Comparison of ENCODE assay signal across 20 cellular contexts in the genomic region with DNA sequence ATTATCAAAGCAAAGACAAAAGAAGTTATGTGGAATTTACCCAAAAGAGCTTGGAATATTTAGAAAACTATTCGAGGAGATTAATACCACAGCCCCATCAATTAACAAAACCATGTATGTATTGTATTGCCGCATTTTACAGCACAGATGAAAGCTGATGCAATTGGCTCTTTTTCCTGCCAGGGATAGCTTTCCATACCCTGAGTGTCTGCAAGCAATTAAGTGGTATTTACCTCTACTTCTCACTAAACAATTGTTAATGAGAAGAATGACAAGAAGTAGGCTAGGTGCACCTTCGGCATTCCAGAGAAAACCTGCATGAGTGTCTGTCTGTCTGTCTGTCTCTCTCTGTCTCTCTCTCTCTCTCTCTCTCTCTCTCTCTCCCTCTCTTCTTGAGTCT.
DNase-seq lines count a peak whose midpoint lies in the region; ATAC-seq, FAIRE-seq and TF ChIP-seq lines count a peak whose summit lies in the region.
"Had no signal": no experiment of that assay in that cellular context is flagged by ENCODE, and none has a peak within 500 bp of the region (broad histone marks: within the 10 kb centered on the region; RNA-seq: fewer than 3 reads in every experiment).

No MANE protein-coding gene starts in this region.

- TF ChIP-seq EP300 in H1 (IDR thresholded peaks at IDR 0.05; ENCODE audit: borderline replicate concordance in 1 of 2, low read depth in 2 of 2, low read length in 2 of 2), result no peak

- H4K20me1 ChIP-seq in H1 (replicated peaks in 1 of 2; ENCODE audit: control insufficient read depth in 1 of 2, insufficient read depth in 2 of 2, low read length in 2 of 2), result no peaks in the 10 kb centered on the region

- H3K4me2 ChIP-seq in H1 (ENCODE audit: insufficient read depth in 1 of 2, low read depth in 2 of 2, low read length in 2 of 2), result 0 out of 4 replicates have a peak overlapping the region, but pooled peaks of 1 of the 2 experiments have one; percentile 15
- H3K4me2 ChIP-seq: A549, KMS-11 had no signal

- 77% methylated on average over 3 of the region's 3 CpGs; no CpG with 5 or more reads in 1 of the 2 experiments for WGBS in H1 (ENCODE audit: extremely low coverage in 1 of 2, insufficient coverage in 1 of 2, insufficient read length in 1 of 2, insufficient replicate concordance in 2 of 2, low coverage in 1 of 2, low lambda C conversion rate in 2 of 2, missing lambda C conversion rate in 1 of 2), 2 experiments
- WGBS in pancreas, 2 donors, result 86 to 87% methylated on average over 3 of the region's 3 CpGs

- no peak for FAIRE-seq in H1 (lab: Jason Lieb, UNC)
- no peak for FAIRE-seq in pancreas (lab: Jason Lieb, UNC)
- FAIRE-seq: A549, G401.6, GM12891, GM19239, H54 had no signal

- H3K9me3 ChIP-seq in HEK293 (ENCODE audit: control insufficient read depth, insufficient read depth, low read depth, low read length), result no peaks in the 10 kb centered on the region
- H3K9me3 ChIP-seq in H1 (ENCODE audit: insufficient read depth in 2 of 2, low read depth in 1 of 2, low read length in 1 of 2), result no peaks in the 10 kb centered on the region; a peak in 1 of 4 replicates
- H3K9me3 ChIP-seq in pancreas, result no peaks in the 10 kb centered on the region
- H3K9me3 ChIP-seq in CD8-positive, alpha-beta T cell (ENCODE audit: low read length), result no peaks in the 10 kb centered on the region
- H3K9me3 ChIP-seq: A549 had no signal

- H4K8ac ChIP-seq in H1 (ENCODE audit: extremely low read depth, insufficient read depth, low read length), result no peak overlapping the region

- H3K27me3 ChIP-seq in H1 (replicated peaks in 1 of 4; ENCODE audit: control insufficient read depth in 3 of 4, extremely low read depth in 1 of 4, insufficient read depth in 3 of 4, low read length in 3 of 4), result no peaks in the 10 kb centered on the region
- no peaks in the 10 kb centered on the region for H3K27me3 ChIP-seq in pancreas
- no peaks in the 10 kb centered on the region for H3K27me3 ChIP-seq in CD8-positive, alpha-beta T cell (ENCODE audit: insufficient read depth, low read length)

- peak overlapping the region; percentile 56; the same call in 1 of the 2 replicates for H2AFZ ChIP-seq in H1 (ENCODE audit: low read length)

- H2BK20ac ChIP-seq in H1 (ENCODE audit: low read length), result no peak overlapping the region

- no peaks in the 10 kb centered on the region for H3K27me3 Mint-ChIP-seq in progenitor cell of endocrine pancreas
- peaks cover 3% of the 10 kb centered on the region for H3K27me3 Mint-ChIP-seq in CD8-positive, alpha-beta T cell (ENCODE audit: low read depth)

- no peaks in the 10 kb centered on the region for H3K36me3 ChIP-seq in HEK293 (ENCODE audit: control insufficient read depth in 2 of 2, insufficient read depth in 1 of 2, low read length in 2 of 2)
- H3K36me3 ChIP-seq in H1 (ENCODE audit: control insufficient read depth in 2 of 4, insufficient read depth in 4 of 4, low read length in 3 of 4), result no peaks in the 10 kb centered on the region
- no peaks in the 10 kb centered on the region for H3K36me3 ChIP-seq in pancreas
- no peaks in the 10 kb centered on the region for H3K36me3 ChIP-seq in CD8-positive, alpha-beta T cell (ENCODE audit: insufficient read depth, low read length)

- CTCF ChIA-PET in HEK293 (lab: Yijun Ruan, JAX), result no interaction called here
- CTCF ChIA-PET in H1 (lab: Charles Lee; ENCODE audit: partially characterized antibody), result interaction anchor here (0.6 to 1.1 kb wide), 5 partner anchors 93 to 712 kb away, joined by 3 to 4 read pairs (median 3); no protein-coding TSS in a partner anchor
- CTCF ChIA-PET in CD8-positive, alpha-beta T cell (lab: Charles Lee), result no interaction called here

- no peak overlapping the region for H2BK120ac ChIP-seq in H1 (replicated peaks; ENCODE audit: low read depth, low read length)

- H3K27ac ChIP-seq in HEK293 (ENCODE audit: extremely low read depth, low read depth, low read length) (no peak overlapping the region), H1 (ENCODE audit: low read depth, low read length) (no peak overlapping the region), pancreas (no peak overlapping the region)
- H3K27ac ChIP-seq in CD8-positive, alpha-beta T cell (ENCODE audit: low read depth, low read length), result no peak overlapping the region
- H3K27ac ChIP-seq: 22Rv1, A549, KMS-11 had no signal

- H4K91ac ChIP-seq in H1 (replicated peaks; ENCODE audit: insufficient read length, low read length), result no peak overlapping the region

- H3K36me3 Mint-ChIP-seq in progenitor cell of endocrine pancreas (ENCODE audit: insufficient read depth), result peaks cover 4% of the 10 kb centered on the region
- no peaks in the 10 kb centered on the region for H3K36me3 Mint-ChIP-seq in CD8-positive, alpha-beta T cell
- H3K36me3 Mint-ChIP-seq: CD14-positive monocyte; CD4-positive, alpha-beta memory T cell had no signal

- H3K4me1 Mint-ChIP-seq in progenitor cell of endocrine pancreas (ENCODE audit: low read depth), result peaks cover 4% of the 10 kb centered on the region
- no peaks in the 10 kb centered on the region for H3K4me1 Mint-ChIP-seq in CD8-positive, alpha-beta T cell (ENCODE audit: low read depth)
- H3K4me1 Mint-ChIP-seq: CD14-positive monocyte; CD4-positive, alpha-beta memory T cell had no signal

- H3K4me3 Mint-ChIP-seq in progenitor cell of endocrine pancreas (ENCODE audit: low read depth), result no peak overlapping the region
- no peak overlapping the region for H3K4me3 Mint-ChIP-seq in CD8-positive, alpha-beta T cell
- H3K4me3 Mint-ChIP-seq: CD14-positive monocyte; CD4-positive, alpha-beta memory T cell had no signal

- no peaks in the 10 kb centered on the region for H3K79me2 ChIP-seq in H1 (ENCODE audit: control insufficient read depth in 1 of 2, insufficient read depth in 2 of 2, low read length in 2 of 2)

- no peak for TF ChIP-seq RAD21 in H1 (IDR thresholded peaks at IDR 0.05 in 1 of 2, conservative IDR thresholded peaks at IDR 0.05 in 1 of 2; ENCODE audit: low read depth in 2 of 2, low read length in 2 of 2)

- H3K4ac ChIP-seq in H1 (replicated peaks; ENCODE audit: insufficient read length, low read depth, low read length), result no peak overlapping the region

- no peak for TF ChIP-seq POLR2A in H1 (IDR thresholded peaks at IDR 0.05; ENCODE audit: control extremely low read depth in 1 of 2, low read depth in 2 of 2, low read length in 2 of 2)

- H4K5ac ChIP-seq in H1 (ENCODE audit: insufficient read length, low read depth, low read length), result no peak overlapping the region

- H3K79me1 ChIP-seq in H1 (ENCODE audit: low read depth, low read length), result no peaks in the 10 kb centered on the region

- H3K9ac ChIP-seq in H1 (replicated peaks in 1 of 4; ENCODE audit: extremely low read depth in 1 of 4, low read depth in 3 of 4, low read length in 3 of 4), result no peak overlapping the region
- H3K9ac ChIP-seq: KMS-11 had no signal

- H2BK15ac ChIP-seq in H1 (ENCODE audit: low read length), result no peak overlapping the region

- H2AK5ac ChIP-seq in H1 (ENCODE audit: low read depth, low read length), result no peak overlapping the region

- no peak overlapping the region for H3K23ac ChIP-seq in H1 (ENCODE audit: insufficient read length)

- intact Hi-C loops in pancreas (cut with DNase I), result no loop called here
- intact Hi-C loops in CD8-positive, alpha-beta T cell (cut with DNase I, micrococcal nuclease), result no loop called here

- H2BK12ac ChIP-seq in H1 (ENCODE audit: low read depth, low read length), result no peak overlapping the region

- ATAC-seq in pancreas, result no peak
- ATAC-seq in CD8-positive, alpha-beta T cell, result no peak
- ATAC-seq: A549, HCT116 had no signal

- H3K27ac Mint-ChIP-seq in progenitor cell of endocrine pancreas, result peak overlapping the region; percentile 18
- no peak overlapping the region for H3K27ac Mint-ChIP-seq in CD8-positive, alpha-beta T cell
- H3K27ac Mint-ChIP-seq: CD14-positive monocyte; CD4-positive, alpha-beta memory T cell had no signal

- H3K56ac ChIP-seq in H1 (replicated peaks; ENCODE audit: insufficient read length, low read depth, low read length), result no peak overlapping the region

- POLR2A ChIA-PET in HEK293 (lab: Yijun Ruan, JAX), result no interaction called here
- POLR2A ChIA-PET in H1 (lab: Charles Lee; ENCODE audit: partially characterized antibody), result interaction anchor here (0.7 kb wide), 1 partner anchor 33 kb away, joined by 5 read pairs; no protein-coding TSS in a partner anchor
- POLR2A ChIA-PET in CD8-positive, alpha-beta T cell (lab: Charles Lee), result no interaction called here

- H3K14ac ChIP-seq in H1 (ENCODE audit: insufficient read length), result no peak overlapping the region

- no peak for TF ChIP-seq CTCF in HEK293 (tag by site-specific recombination; IDR thresholded peaks at IDR 0.05)
- TF ChIP-seq CTCF in H1 (IDR thresholded peaks at IDR 0.05; ENCODE audit: control extremely low read depth in 1 of 3, insufficient read depth in 1 of 3, low read depth in 1 of 3, low read length in 3 of 3), result no peak
- no peak for TF ChIP-seq CTCF in progenitor cell of endocrine pancreas (IDR thresholded peaks at IDR 0.05; ENCODE audit: unreplicated experiment)
- TF ChIP-seq CTCF in pancreas (IDR thresholded peaks at IDR 0.05), result no peak
- TF ChIP-seq CTCF in CD8-positive, alpha-beta T cell (IDR thresholded peaks at IDR 0.05), result no peak

- H3K9me3 Mint-ChIP-seq in progenitor cell of endocrine pancreas (ENCODE audit: low read depth), result peaks cover 12% of the 10 kb centered on the region
- H3K9me3 Mint-ChIP-seq in CD8-positive, alpha-beta T cell, result no peaks in the 10 kb centered on the region

- H2BK5ac ChIP-seq in H1 (ENCODE audit: low read depth, low read length), result no peak overlapping the region

- DNase-seq in ELF-1 (ENCODE audit: low read depth, low spot score), result peak; percentile 13
- DNase-seq in H1 (ENCODE audit: low read depth in 1 of 2, low spot score in 2 of 2), result no peak
- DNase-seq in progenitor cell of endocrine pancreas (ENCODE audit: low spot score, unreplicated experiment), result no peak
- DNase-seq in effector CD4-positive, alpha-beta T cell, result no peak
- DNase-seq in pancreas, result no peak
- no peak for DNase-seq in CD8-positive, alpha-beta T cell
- DNase-seq: AML-193; Calu3; CD4-positive, alpha-beta memory T cell; DMS79 treated with DMSO at 0.1 percent for 48 hours had no signal

- H3K18ac ChIP-seq in H1 (ENCODE audit: extremely low read depth, low read length), result no peak overlapping the region

- H3K23me2 ChIP-seq in H1 (ENCODE audit: low read depth, low read length), result no peaks in the 10 kb centered on the region

- H3K4me1 ChIP-seq in HEK293 (ENCODE audit: control insufficient read depth, insufficient read depth, low read length), result no peaks in the 10 kb centered on the region
- H3K4me1 ChIP-seq in H1 (replicated peaks in 1 of 4; ENCODE audit: control insufficient read depth in 3 of 4, insufficient read depth in 4 of 4, low read length in 3 of 4), result 0 out of 7 replicates have a peak, but pooled peaks cover 0 to 4% (median 0%) of the 10 kb centered on the region in 4 experiments
- no peaks in the 10 kb centered on the region for H3K4me1 ChIP-seq in pancreas
- no peaks in the 10 kb centered on the region for H3K4me1 ChIP-seq in CD8-positive, alpha-beta T cell (ENCODE audit: insufficient read depth, low read length)
- H3K4me1 ChIP-seq: A549 had no signal

- H3K4me3 ChIP-seq in HEK293 (ENCODE audit: low read depth, low read length), result no peak overlapping the region
- no peak overlapping the region for H3K4me3 ChIP-seq in H1 (ENCODE audit: extremely low read depth in 1 of 4, insufficient read depth in 2 of 4, low read depth in 3 of 4, low read length in 4 of 4)
- no peak overlapping the region for H3K4me3 ChIP-seq in pancreas
- no peak overlapping the region for H3K4me3 ChIP-seq in CD8-positive, alpha-beta T cell (ENCODE audit: low read depth, low read length)
- H3K4me3 ChIP-seq: A549 had no signal
